Comparison of ENCODE assay signal across 22 cellular contexts in the genomic region with DNA sequence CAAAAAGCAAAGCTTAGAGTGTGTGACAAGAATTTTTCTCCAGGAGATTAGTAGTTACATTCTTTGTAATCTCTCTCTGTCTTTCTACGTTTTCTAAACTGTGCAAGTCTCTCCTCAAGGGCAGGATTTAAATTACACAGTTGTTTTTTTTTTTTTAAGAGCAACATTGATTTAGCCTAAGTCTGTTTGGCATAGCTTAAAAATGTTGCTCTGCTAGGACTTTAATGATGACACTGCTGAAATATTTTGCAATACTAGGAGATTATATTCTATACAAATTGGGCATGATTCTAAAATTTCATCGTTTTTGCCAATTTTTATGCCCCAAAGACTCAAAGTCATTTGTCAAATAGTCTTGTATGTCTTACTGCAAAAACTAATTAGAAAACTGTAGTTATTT.
DNase-seq lines count a peak whose midpoint lies in the region; TF ChIP-seq lines count a peak whose summit lies in the region.
"Had no signal": no experiment of that assay in that cellular context is flagged by ENCODE, and none has a peak within 500 bp of the region (broad histone marks: within the 10 kb centered on the region; RNA-seq: fewer than 3 reads in every experiment).

No MANE protein-coding gene starts in this region.

- H3K9me3 Mint-ChIP-seq in Caco-2 (ENCODE audit: unreplicated experiment) = peaks cover 2% of the 10 kb centered on the region

- no peaks in the 10 kb centered on the region for H3K36me3 Mint-ChIP-seq in Caco-2 (ENCODE audit: insufficient read depth, unreplicated experiment)
- H3K36me3 Mint-ChIP-seq: CD4-positive, alpha-beta memory T cell had no signal

- intact Hi-C loops in A673 (cut with micrococcal nuclease; ENCODE audit: unreplicated experiment) (no loop called here), vagina (cut with DNase I) (no loop called here), Caco-2 (cut with micrococcal nuclease; ENCODE audit: unreplicated experiment) (no loop called here)

- no peaks in the 10 kb centered on the region for H3K9me3 ChIP-seq in A673 (ENCODE audit: low read depth, low read length, poor library complexity, severe bottlenecking)
- H3K9me3 ChIP-seq in SJCRH30 (replicated peaks) = peaks cover 3% of the 10 kb centered on the region
- no peaks in the 10 kb centered on the region for H3K9me3 ChIP-seq in osteoblast (ENCODE audit: low read depth, low read length)
- H3K9me3 ChIP-seq in vagina = no peaks in the 10 kb centered on the region
- H3K9me3 ChIP-seq in Caco-2 = no peaks in the 10 kb centered on the region
- H3K9me3 ChIP-seq: SJSA1 had no signal

- DNase-seq in A673 (ENCODE audit: low spot score) = no peak
- no peak for DNase-seq in SJCRH30
- peak; percentile 70 for DNase-seq in fibroblast of gingiva (ENCODE audit: low read depth)
- DNase-seq in osteoblast (ENCODE audit: insufficient read length, low spot score, missing footprints) = no peak
- no peak for DNase-seq in vagina (ENCODE audit: extremely low spot score in 2 of 2)
- no peak for DNase-seq in T-helper 9 cell
- no peak for DNase-seq in Caco-2
- DNase-seq: AML-193; C1 segment of cervical spinal cord; CD4-positive, alpha-beta memory T cell; COR-L47; GM23248; H7; KG1; MM.1S; NCI-H1092; NCI-H1436; NCI-H187; NCI-H2171 treated with DMSO at 0.1 percent for 48 hours; NCI-H526; PC-9 had no signal

- no peaks in the 10 kb centered on the region for H3K79me2 ChIP-seq in osteoblast (ENCODE audit: insufficient read depth, low read length)

- H3K4me1 Mint-ChIP-seq in Caco-2 (ENCODE audit: low read depth, unreplicated experiment) = no peaks in the 10 kb centered on the region

- BruUV-seq in A673 (replicated peaks; lab: Mats Ljungman, UMichigan) (no TSS peak), Caco-2 (replicated peaks; lab: Mats Ljungman, UMichigan) (no TSS peak)

- H3K36me3 ChIP-seq in A673 (ENCODE audit: insufficient read depth, low read length, poor library complexity, severe bottlenecking) (no peaks in the 10 kb centered on the region), SJCRH30 (no peaks in the 10 kb centered on the region), osteoblast (ENCODE audit: insufficient read depth, low read length) (no peaks in the 10 kb centered on the region), vagina (no peaks in the 10 kb centered on the region), Caco-2 (ENCODE audit: control insufficient read depth, insufficient read depth, low read length) (no peaks in the 10 kb centered on the region)
- H3K36me3 ChIP-seq: SJSA1 had no signal

- H3K4me1 ChIP-seq in A673 (ENCODE audit: insufficient read depth, low read length, poor library complexity, severe bottlenecking) (peaks cover 19% of the 10 kb centered on the region), SJCRH30 (peaks cover 35% of the 10 kb centered on the region), osteoblast (ENCODE audit: insufficient read depth, low read length) (no peaks in the 10 kb centered on the region), vagina (no peaks in the 10 kb centered on the region), Caco-2 (no peaks in the 10 kb centered on the region)
- H3K4me1 ChIP-seq: SJSA1 had no signal

- peaks cover 8% of the 10 kb centered on the region for H3K27me3 Mint-ChIP-seq in Caco-2 (ENCODE audit: insufficient read depth, unreplicated experiment)
- H3K27me3 Mint-ChIP-seq: CD4-positive, alpha-beta memory T cell had no signal

- H3K4me3 ChIP-seq in A673 (ENCODE audit: low read depth, low read length, poor library complexity, severe bottlenecking) (no peak overlapping the region), SJCRH30 (0 out of 2 replicates have a peak overlapping the region, but pooled peaks have one; percentile 6), osteoblast (ENCODE audit: insufficient read depth, low read length) (no peak overlapping the region), vagina (no peak overlapping the region), Caco-2 (ENCODE audit: low read depth, low read length) (no peak overlapping the region)
- H3K4me3 ChIP-seq: GM23248, PC-9, SJSA1 had no signal

- POLR2A ChIA-PET in A673 (lab: Charles Lee; ENCODE audit: low non-redundant PET) (no interaction called here), Caco-2 (lab: Charles Lee) (no interaction called here)

- no peak for TF ChIP-seq POLR2A in vagina (IDR thresholded peaks at IDR 0.05)

- peak overlapping the region; percentile 41 for H3K27ac ChIP-seq in A673 (ENCODE audit: low read depth, low read length, poor library complexity, severe bottlenecking)
- H3K27ac ChIP-seq in SJCRH30 = peak overlapping the region; percentile 37
- H3K27ac ChIP-seq in osteoblast (ENCODE audit: low read depth, low read length) = no peak overlapping the region
- no peak overlapping the region for H3K27ac ChIP-seq in vagina
- H3K27ac ChIP-seq: GM23248, PC-9, SJSA1 had no signal

- TF ChIP-seq CTCF in A673 (conservative IDR thresholded peaks at IDR 0.05; ENCODE audit: low read depth, low read length) (no peak), osteoblast (IDR thresholded peaks at IDR 0.05; ENCODE audit: extremely low read depth, low read depth, low read length) (no peak), vagina (IDR thresholded peaks at IDR 0.05) (no peak), Caco-2 (IDR thresholded peaks at IDR 0.05; ENCODE audit: insufficient read depth in 1 of 2, low read depth in 1 of 2, low read length in 1 of 2, severe bottlenecking in 1 of 2, unreplicated experiment in 1 of 2) (no peak)

- H3K27me3 ChIP-seq in A673 (replicated peaks; ENCODE audit: insufficient read depth, low read depth, low read length, poor library complexity) = no peaks in the 10 kb centered on the region
- H3K27me3 ChIP-seq in SJCRH30 = no peaks in the 10 kb centered on the region
- no peaks in the 10 kb centered on the region for H3K27me3 ChIP-seq in osteoblast (ENCODE audit: insufficient read depth, low read length)
- no peaks in the 10 kb centered on the region for H3K27me3 ChIP-seq in vagina
- no peaks in the 10 kb centered on the region for H3K27me3 ChIP-seq in Caco-2 (replicated peaks; ENCODE audit: control insufficient read depth, insufficient read depth, low read length)
- H3K27me3 ChIP-seq: SJSA1 had no signal

- no peaks in the 10 kb centered on the region for H4K20me1 ChIP-seq in osteoblast (ENCODE audit: insufficient read depth, low read length)

- H3K4me3 Mint-ChIP-seq in Caco-2 (ENCODE audit: unreplicated experiment) = no peak overlapping the region
- H3K4me3 Mint-ChIP-seq: CD4-positive, alpha-beta memory T cell had no signal

- CTCF ChIA-PET in A673 (lab: Charles Lee) = interaction anchor here (0.5 to 0.7 kb wide), 2 partner anchors 242 to 277 kb away, joined by 5 to 6 read pairs; no protein-coding TSS in a partner anchor
- CTCF ChIA-PET in Caco-2 (lab: Charles Lee) = interaction anchor here (0.6 kb wide), 1 partner anchor 376 kb away, joined by 5 read pairs; no protein-coding TSS in a partner anchor

- peak overlapping the region; percentile 18 for H3K4me2 ChIP-seq in osteoblast (ENCODE audit: insufficient read depth, low read length)
- H3K4me2 ChIP-seq: PC-9 had no signal

- no peak overlapping the region for H3K27ac Mint-ChIP-seq in Caco-2 (ENCODE audit: unreplicated experiment)
- H3K27ac Mint-ChIP-seq: CD4-positive, alpha-beta memory T cell had no signal

- H2AFZ ChIP-seq in osteoblast (ENCODE audit: low read length) = peak overlapping the region; percentile 47
- H2AFZ ChIP-seq: GM23248, PC-9 had no signal

Comparison
In these comparisons a context has a peak if more than half of its experiments do, and no peak if none do; other contexts are left out.
1. H3K27ac ChIP-seq: peak in A673 (single experiment) and SJCRH30 (single experiment); none in osteoblast (single experiment) and vagina (single experiment).